In the genomic region with DNA sequence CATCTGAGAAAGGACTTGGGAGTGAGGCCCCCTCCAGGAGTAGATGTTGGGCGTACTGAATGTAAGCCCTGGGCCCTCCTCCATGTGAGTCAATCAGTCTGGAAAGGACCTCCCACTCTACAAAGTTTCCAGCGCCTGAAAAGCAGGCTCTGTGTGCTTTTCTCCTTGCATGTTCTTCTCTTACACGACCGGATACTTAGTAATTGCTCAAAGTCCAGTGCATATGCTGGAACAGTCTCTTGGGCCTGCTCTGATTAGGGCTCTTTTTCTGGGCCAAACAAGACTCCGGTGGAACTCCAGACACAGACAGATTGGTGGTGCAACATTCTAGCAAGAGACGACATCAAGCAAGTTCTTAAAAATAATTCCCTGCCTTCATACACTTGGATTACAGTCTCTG, we compare ENCODE assay signal across 28 cellular contexts.
"Had no signal": no experiment of that assay in that cellular context is flagged by ENCODE, and none has a peak within 500 bp of the region (broad histone marks: within the 10 kb centered on the region; RNA-seq: fewer than 3 reads in every experiment).

No MANE protein-coding gene starts in this region.

- ATAC-seq: effector memory CD8-positive, alpha-beta T cell; esophagus mucosa; foreskin keratinocyte; gastrocnemius medialis; gastroesophageal sphincter; heart left ventricle; heart right ventricle had no signal

- H3K4me1 ChIP-seq: colonic mucosa, esophagus muscularis mucosa, foreskin keratinocyte, gastrocnemius medialis, gastroesophageal sphincter, heart left ventricle had no signal

- H3K36me3 ChIP-seq: colonic mucosa, esophagus muscularis mucosa, esophagus squamous epithelium, gastrocnemius medialis, gastroesophageal sphincter, heart left ventricle, heart right ventricle had no signal

- H3K4me3 ChIP-seq: colonic mucosa, coronary artery, dorsolateral prefrontal cortex, esophagus muscularis mucosa, esophagus squamous epithelium, gastrocnemius medialis, gastroesophageal sphincter, heart left ventricle, heart right ventricle had no signal

- DNase-seq: colonic mucosa; cortex of kidney; dermis blood vessel endothelial cell; dorsolateral prefrontal cortex; effector CD4-positive, alpha-beta T cell; effector CD8-positive, alpha-beta T cell; effector memory CD4-positive, alpha-beta T cell; effector memory CD8-positive, alpha-beta T cell; endodermal cell; erythroblast; esophagus squamous epithelium; foreskin fibroblast; foreskin keratinocyte; foreskin melanocyte; gastrocnemius medialis; glutamatergic neuron; head of caudate nucleus; heart left ventricle; heart right ventricle had no signal

- H3K27ac ChIP-seq: colonic mucosa, coronary artery, epithelial cell of prostate, esophagus muscularis mucosa, esophagus squamous epithelium, foreskin keratinocyte, gastrocnemius medialis, gastroesophageal sphincter, heart left ventricle, heart right ventricle had no signal

- H3K27me3 ChIP-seq: colonic mucosa, dorsolateral prefrontal cortex, esophagus muscularis mucosa, esophagus squamous epithelium, gastrocnemius medialis, gastroesophageal sphincter, heart left ventricle had no signal

- H3K9me3 ChIP-seq: colonic mucosa, esophagus muscularis mucosa, esophagus squamous epithelium, gastrocnemius medialis, gastroesophageal sphincter, heart left ventricle, heart right ventricle had no signal

- FAIRE-seq: colon, endometrium, endothelial cell of umbilical vein, frontal cortex had no signal
